Comparison of ENCODE assay signal across 8 cellular contexts in the genomic region with DNA sequence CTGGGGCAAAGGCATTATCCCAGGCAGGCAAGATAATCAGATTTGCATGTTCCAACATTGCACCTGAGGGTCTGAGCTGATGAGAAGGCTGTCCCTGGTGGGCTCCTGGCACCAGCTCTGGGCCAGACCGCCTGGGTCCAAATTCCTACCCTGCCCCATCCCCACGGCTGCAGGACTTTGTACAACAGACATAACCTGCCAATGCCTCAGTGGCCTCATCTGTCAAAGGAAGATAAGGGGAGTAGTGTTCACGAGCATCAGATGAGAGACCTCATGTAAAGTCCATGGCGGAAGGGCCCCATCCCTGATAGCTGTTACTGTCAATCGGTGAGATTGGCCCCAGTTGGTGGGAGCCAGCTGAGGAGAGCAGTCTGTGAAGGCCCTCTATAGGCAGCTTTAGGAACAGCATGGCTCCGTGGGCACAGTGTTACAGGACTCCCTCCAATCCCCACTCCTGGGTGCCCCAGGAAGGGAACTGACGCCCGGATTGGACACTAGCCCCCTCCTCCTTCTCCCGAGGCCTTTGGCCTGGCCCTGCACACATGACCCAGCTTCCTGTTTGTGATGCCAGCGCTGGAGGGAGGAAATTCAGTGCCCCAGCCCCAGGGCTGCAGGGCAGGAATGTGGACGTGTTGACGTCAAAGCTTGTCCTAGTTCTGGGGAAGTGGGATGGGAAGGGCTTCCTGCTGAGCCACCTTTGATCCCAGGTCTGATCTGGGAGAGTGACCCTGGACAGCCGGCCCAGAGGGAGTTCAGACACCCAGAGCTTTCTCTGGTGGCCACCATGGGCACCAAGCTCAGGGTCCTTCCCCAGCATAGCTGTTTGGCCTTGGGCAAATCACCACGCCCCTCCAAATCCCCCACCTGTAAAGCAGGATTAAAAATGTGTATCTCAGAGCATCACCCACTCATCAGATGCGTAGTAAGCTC. TPM values are rescaled to one million over a fixed set of nuclear protein-coding genes. Genes with fewer than 3 reads are reported as not detected.
DNase-seq lines count a peak whose midpoint lies in the region; ATAC-seq and TF ChIP-seq lines count a peak whose summit lies in the region.

No MANE protein-coding gene starts in this region.

- no peaks in the 10 kb centered on the region for H3K79me2 ChIP-seq in OCI-LY3 (ENCODE audit: low read length)

- no peaks in the 10 kb centered on the region for H3K36me3 ChIP-seq in OCI-LY3 (replicated peaks; ENCODE audit: low read depth, low read length)

- H3K27me3 ChIP-seq in AG04450 (ENCODE audit: control insufficient read depth, insufficient read depth, low read length), result no peaks in the 10 kb centered on the region
- H3K27me3 ChIP-seq in OCI-LY3 (ENCODE audit: low read depth, low read length), result peaks cover 18% of the 10 kb centered on the region

- no peaks in the 10 kb centered on the region for H4K20me1 ChIP-seq in OCI-LY3 (ENCODE audit: insufficient read depth, low read length)

- H3K4me1 Mint-ChIP-seq in naive thymus-derived CD8-positive, alpha-beta T cell, result peaks cover 4 to 12% (median 7%) of the 10 kb centered on the region in 4 donors
- H3K4me1 Mint-ChIP-seq in stimulated activated effector memory CD8-positive, alpha-beta T cell treated with anti-CD3 and anti-CD28 coated beads, Interleukin-12 subunit alpha, Interleukin-12 subunit beta, amount 100 ng/mL, for 72 hours, result peaks cover 24% of the 10 kb centered on the region

- no peak overlapping the region for H3K4me3 ChIP-seq in AG04450 (ENCODE audit: low read depth, low read length)
- no peak overlapping the region for H3K4me3 ChIP-seq in OCI-LY3 (ENCODE audit: low read length)

- POLR2A ChIA-PET in AG04450 (lab: Yijun Ruan, JAX), result interaction anchor here (0.6 to 1.4 kb wide), 8 partner anchors 51 to 251 kb away, joined by 3 to 12 read pairs (median 4); a partner anchor contains a TSS
- POLR2A ChIA-PET in naive thymus-derived CD8-positive, alpha-beta T cell (lab: Charles Lee), result interaction anchor here (0.9 to 5.7 kb wide), 5 partner anchors 29 to 218 kb away, joined by 3 to 56 read pairs (median 5); a partner anchor contains a TSS

- H3K27ac Mint-ChIP-seq in naive thymus-derived CD8-positive, alpha-beta T cell, result peak overlapping the region in 6 of 10 donors; percentile 4 to 89 (median 64)
- H3K27ac Mint-ChIP-seq in stimulated activated effector memory CD8-positive, alpha-beta T cell treated with anti-CD3 and anti-CD28 coated beads, Interleukin-12 subunit alpha, Interleukin-12 subunit beta, amount 100 ng/mL, for 72 hours, result no peak overlapping the region

- H3K4me1 ChIP-seq in OCI-LY3 (ENCODE audit: low read length), result peaks cover 14% of the 10 kb centered on the region; the same call in 1 of the 2 replicates

- H3K4me3 Mint-ChIP-seq in naive thymus-derived CD8-positive, alpha-beta T cell, result no peak overlapping the region
- H3K4me3 Mint-ChIP-seq in stimulated activated effector memory CD8-positive, alpha-beta T cell treated with anti-CD3 and anti-CD28 coated beads, Interleukin-12 subunit alpha, Interleukin-12 subunit beta, amount 100 ng/mL, for 72 hours, result no peak overlapping the region

- H3K27ac ChIP-seq in AG04450 (ENCODE audit: low read depth, low read length) (no peak overlapping the region), OCI-LY3 (ENCODE audit: low read length) (no peak overlapping the region)

- ATAC-seq in GM18517 (IDR thresholded peaks at IDR 0.05; ENCODE audit: unreplicated experiment), result peak; percentile 63
- ATAC-seq in HG03139 (IDR thresholded peaks at IDR 0.05; ENCODE audit: unreplicated experiment), result peak; percentile 66
- ATAC-seq in esophagus mucosa, result peak; percentile 71
- ATAC-seq in naive thymus-derived CD8-positive, alpha-beta T cell, result peak; percentile 73 to 74
- ATAC-seq in stimulated activated effector memory CD8-positive, alpha-beta T cell treated with anti-CD3 and anti-CD28 coated beads, Interleukin-12 subunit alpha, Interleukin-12 subunit beta, amount 100 ng/mL, for 72 hours, result peak; percentile 82

- H3K4me2 ChIP-seq in OCI-LY3 (ENCODE audit: low read length), result peak overlapping the region; percentile 56

- H3K27me3 Mint-ChIP-seq in naive thymus-derived CD8-positive, alpha-beta T cell, result peaks cover 7 to 16% (median 14%) of the 10 kb centered on the region in 5 donors

- DNase-seq in AG04450 (ENCODE audit: low read depth, low spot score) (no peak), activated T-cell treated with anti-CD3 and anti-CD28 coated beads for 48 hours (ENCODE audit: low read depth) (peak; percentile 53)
- peak; percentile 42 to 81 (median 59) for DNase-seq in naive thymus-derived CD8-positive, alpha-beta T cell
- peak; percentile 60 to 82 for DNase-seq in stimulated activated effector memory CD8-positive, alpha-beta T cell treated with anti-CD3 and anti-CD28 coated beads, Interleukin-12 subunit alpha, Interleukin-12 subunit beta, amount 100 ng/mL, for 72 hours (ENCODE audit: low spot score in 2 of 2)

- peak; percentile 92 for TF ChIP-seq CTCF in AG04450 (IDR thresholded peaks at IDR 0.05; ENCODE audit: low read depth, low read length)
- peak; percentile 72 for TF ChIP-seq CTCF in OCI-LY3 (IDR thresholded peaks at IDR 0.05; ENCODE audit: low read depth, low read length)

- H3K9me3 Mint-ChIP-seq in naive thymus-derived CD8-positive, alpha-beta T cell, result no peaks in the 10 kb centered on the region
- no peaks in the 10 kb centered on the region for H3K9me3 Mint-ChIP-seq in stimulated activated effector memory CD8-positive, alpha-beta T cell treated with anti-CD3 and anti-CD28 coated beads, Interleukin-12 subunit alpha, Interleukin-12 subunit beta, amount 100 ng/mL, for 72 hours

- H3K9ac ChIP-seq in OCI-LY3 (ENCODE audit: low read length), result no peak overlapping the region

- H3K36me3 Mint-ChIP-seq in naive thymus-derived CD8-positive, alpha-beta T cell, result no peaks in the 10 kb centered on the region
- H3K36me3 Mint-ChIP-seq in stimulated activated effector memory CD8-positive, alpha-beta T cell treated with anti-CD3 and anti-CD28 coated beads, Interleukin-12 subunit alpha, Interleukin-12 subunit beta, amount 100 ng/mL, for 72 hours, result peaks cover 11% of the 10 kb centered on the region

- CTCF ChIA-PET in AG04450 (lab: Charles Lee), result interaction anchor here (0.6 to 6.1 kb wide), 62 partner anchors 8 to 578 kb away, joined by 3 to 157 read pairs (median 5); a partner anchor contains a TSS

- H2AFZ ChIP-seq in OCI-LY3 (ENCODE audit: low read depth, low read length), result peak overlapping the region; percentile 51; the same call in 1 of the 2 replicates

- H3K9me3 ChIP-seq in AG04450 (ENCODE audit: control insufficient read depth, insufficient read depth, low read length) (no peaks in the 10 kb centered on the region), OCI-LY3 (ENCODE audit: insufficient read depth, low read length) (no peaks in the 10 kb centered on the region)

RNA-seq across cellular contexts. Expression of a gene that starts 56.2 kb away (rescaled TPM):
- polyA plus RNA-seq in AG04450 (2011; rRNA removed), result 98.8 and 147 TPM in 2 replicates
- 187 and 265 TPM in 2 replicates for polyA minus RNA-seq in AG04450 (2011; rRNA and poly(A)+ RNA removed)
- 101 TPM for total RNA-seq in esophagus mucosa
- total RNA-seq in naive thymus-derived CD8-positive, alpha-beta T cell, result 10 to 100 TPM; 23.5 to 24.1 TPM
- 100 to 1,000 TPM; 102 to 660 (median 258) TPM for polyA plus RNA-seq in naive thymus-derived CD8-positive, alpha-beta T cell
